ENCODE assay signal across 6 cellular contexts in the genomic region with DNA sequence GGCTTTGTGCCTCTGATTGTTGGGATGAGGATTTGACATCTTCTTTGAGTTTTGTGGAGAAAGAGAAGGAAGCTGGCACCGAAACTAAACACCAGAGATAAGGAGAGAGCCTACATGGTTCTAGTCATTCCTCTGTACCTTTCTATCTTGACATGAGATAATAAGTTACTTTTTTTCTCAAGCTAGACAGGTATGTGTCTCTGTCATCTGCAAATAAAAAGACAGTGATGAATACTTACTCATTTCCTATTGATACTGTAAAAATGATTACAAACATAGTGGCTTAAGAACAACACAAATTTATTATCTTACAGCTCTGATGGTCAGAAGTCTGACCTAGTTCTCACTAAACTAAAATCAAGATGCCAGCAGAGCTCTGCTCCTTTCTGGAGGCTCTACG.
"Had no signal": no experiment of that assay in that cellular context is flagged by ENCODE, and none has a peak within 500 bp of the region (broad histone marks: within the 10 kb centered on the region; RNA-seq: fewer than 3 reads in every experiment).

No MANE protein-coding gene starts in this region.

- H3K4me2 ChIP-seq: GM23338 had no signal

- DNase-seq: H9, HCEC 1CT, IMR-90, KG1 had no signal

- H3K27ac Mint-ChIP-seq: GM23338, H9 had no signal

- H3K4me1 Mint-ChIP-seq: GM23338, H9 had no signal

- H2AFZ ChIP-seq: GM23338 had no signal

- H3K4me3 Mint-ChIP-seq: GM23338, H9 had no signal

- ATAC-seq: GM23338, K562 had no signal

- H3K4me3 ChIP-seq: GM23338, K562 had no signal
